In the genomic region with DNA sequence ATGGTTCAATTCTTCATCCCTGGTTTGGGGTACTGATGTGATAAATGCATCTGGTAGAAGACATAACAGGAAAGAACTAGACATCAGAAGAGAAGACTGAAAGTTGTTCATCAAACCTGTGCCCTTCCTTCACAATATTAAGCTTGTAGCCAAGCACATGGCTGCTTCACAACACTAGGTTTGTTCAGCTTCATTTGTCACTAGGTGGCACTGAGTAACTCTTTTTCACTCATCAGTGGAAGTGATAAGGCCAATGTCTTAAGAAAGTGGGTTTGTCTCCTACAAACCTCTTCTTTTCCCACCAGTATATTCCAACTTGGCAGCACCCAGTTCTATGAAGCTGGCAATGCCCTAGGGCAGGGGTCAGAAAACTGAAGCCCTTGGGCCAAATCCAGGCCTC, we compare ENCODE assay signal across 1 cellular context.
TF ChIP-seq lines count a peak whose summit lies in the region.

No MANE protein-coding gene starts in this region.

TF ChIP-seq in HepG2, 621 proteins besides CTCF, POLR2A, EP300 and RAD21 (continued from another document):
- TF ChIP-seq, protein P1, sequence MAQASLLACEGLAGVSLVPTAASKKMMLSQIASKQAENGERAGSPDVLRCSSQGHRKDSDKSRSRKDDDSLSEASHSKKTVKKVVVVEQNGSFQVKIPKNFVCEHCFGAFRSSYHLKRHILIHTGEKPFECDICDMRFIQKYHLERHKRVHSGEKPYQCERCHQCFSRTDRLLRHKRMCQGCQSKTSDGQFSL (CRISPR knock-in tag; IDR thresholded peaks at IDR 0.05) = no peak
- TF ChIP-seq, protein P2, sequence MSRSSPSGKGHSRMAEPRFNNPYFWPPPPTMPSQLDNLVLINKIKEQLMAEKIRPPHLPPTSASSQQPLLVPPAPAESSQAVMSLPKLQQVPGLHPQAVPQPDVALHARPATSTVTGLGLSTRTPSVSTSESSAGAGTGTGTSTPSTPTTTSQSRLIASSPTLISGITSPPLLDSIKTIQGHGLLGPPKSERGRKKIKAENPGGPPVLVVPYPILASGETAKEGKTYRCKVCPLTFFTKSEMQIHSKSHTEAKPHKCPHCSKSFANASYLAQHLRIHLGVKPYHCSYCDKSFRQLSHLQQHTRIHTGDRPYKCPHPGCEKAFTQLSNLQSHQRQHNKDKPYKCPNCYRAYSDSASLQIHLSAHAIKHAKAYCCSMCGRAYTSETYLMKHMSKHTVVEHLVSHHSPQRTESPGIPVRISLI (CRISPR knock-in tag; IDR thresholded peaks at IDR 0.05; ENCODE audit: borderline replicate concordance) = no peak
- TF ChIP-seq GTF2F1 (IDR thresholded peaks at IDR 0.05; ENCODE audit: low read length) = no peak
- TF ChIP-seq HNRNPK (IDR thresholded peaks at IDR 0.05; ENCODE audit: low read depth, low read length, poor library complexity, severe bottlenecking) = no peak
- no peak for TF ChIP-seq ZNF782 (CRISPR knock-in tag; IDR thresholded peaks at IDR 0.05; ENCODE audit: borderline replicate concordance)
- no peak for TF ChIP-seq ZEB1 (IDR thresholded peaks at IDR 0.05; ENCODE audit: insufficient replicate concordance, low read depth)
- TF ChIP-seq, protein P3, sequence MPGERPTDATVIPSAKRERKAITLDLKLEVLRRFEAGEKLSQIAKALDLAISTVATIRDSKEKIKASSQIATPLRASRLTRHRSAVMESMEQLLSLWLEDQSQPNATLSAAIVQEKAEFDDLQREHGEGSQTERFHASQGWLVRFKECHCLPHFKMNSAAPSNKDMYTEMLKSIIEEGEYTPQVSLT (CRISPR knock-in tag; IDR thresholded peaks at IDR 0.05; ENCODE audit: borderline replicate concordance, low read depth) = no peak
- no peak for TF ChIP-seq MATR3 (CRISPR knock-in tag; IDR thresholded peaks at IDR 0.05)
- no peak for TF ChIP-seq TARDBP (CRISPR knock-in tag; IDR thresholded peaks at IDR 0.05)
- TF ChIP-seq NPAS2 (CRISPR knock-in tag; IDR thresholded peaks at IDR 0.05; ENCODE audit: borderline replicate concordance) = no peak
- no peak for TF ChIP-seq ZSCAN9 (CRISPR knock-in tag; IDR thresholded peaks at IDR 0.05; ENCODE audit: borderline replicate concordance)
- TF ChIP-seq HIVEP1 (CRISPR knock-in tag; IDR thresholded peaks at IDR 0.05) = no peak
- TF ChIP-seq SALL2 (CRISPR knock-in tag; IDR thresholded peaks at IDR 0.05) = no peak
